17 cellular contexts compared by ENCODE assay signal in genomic region chr4:145248971-145249370, GRCh38.
"Had no signal": no experiment of that assay in that cellular context is flagged by ENCODE, and none has a peak within 500 bp of the region (broad histone marks: within the 10 kb centered on the region; RNA-seq: fewer than 3 reads in every experiment).

No MANE protein-coding gene starts in this region.

- H3K9me3 ChIP-seq: colonic mucosa, esophagus muscularis mucosa, gastroesophageal sphincter, heart right ventricle, left lung, lower lobe of right lung, mucosa of descending colon had no signal

- H3K36me3 ChIP-seq: colonic mucosa, esophagus muscularis mucosa, gastroesophageal sphincter, heart right ventricle, left lung, lower lobe of right lung had no signal

- H3K9me3 Mint-ChIP-seq: dendritic cell treated with granulocyte-macrophage colony-stimulating factor and Interleukin-4, amounts not matched to agents 40 ng/mL and 50 ng/mL, for 4 days had no signal

- H3K4me3 Mint-ChIP-seq: dendritic cell treated with granulocyte-macrophage colony-stimulating factor and Interleukin-4, amounts not matched to agents 40 ng/mL and 50 ng/mL, for 4 days; mesothelial cell of epicardium had no signal

- H3K27ac ChIP-seq: colonic mucosa, esophagus muscularis mucosa, foreskin keratinocyte, gastroesophageal sphincter, heart right ventricle, left lung, lower lobe of right lung had no signal

- DNase-seq: colonic mucosa; cortex of kidney; effector CD4-positive, alpha-beta T cell; effector memory CD4-positive, alpha-beta T cell; foreskin keratinocyte; heart right ventricle; hippocampal formation; left cardiac atrium; left lung; left ventricle myocardium superior; lower lobe of right lung; mesenchymal stem cell; mucosa of descending colon had no signal

- H3K27me3 Mint-ChIP-seq: dendritic cell treated with granulocyte-macrophage colony-stimulating factor and Interleukin-4, amounts not matched to agents 40 ng/mL and 50 ng/mL, for 4 days had no signal

- H3K4me1 Mint-ChIP-seq: mesothelial cell of epicardium had no signal

- H3K4me1 ChIP-seq: colonic mucosa, esophagus muscularis mucosa, foreskin keratinocyte, gastroesophageal sphincter, heart right ventricle, left lung, lower lobe of right lung had no signal

- ATAC-seq: foreskin keratinocyte, gastroesophageal sphincter, heart right ventricle, left cardiac atrium, left lung, left ventricle myocardium superior, lower lobe of right lung, mucosa of descending colon had no signal

- H3K4me3 ChIP-seq: colonic mucosa, esophagus muscularis mucosa, gastroesophageal sphincter, heart right ventricle, left lung, lower lobe of right lung, mucosa of descending colon had no signal

- H3K36me3 Mint-ChIP-seq: mesothelial cell of epicardium had no signal

- H3K27me3 ChIP-seq: colonic mucosa, esophagus muscularis mucosa, gastroesophageal sphincter, heart right ventricle, left lung had no signal

- H3K27ac Mint-ChIP-seq: dendritic cell treated with granulocyte-macrophage colony-stimulating factor and Interleukin-4, amounts not matched to agents 40 ng/mL and 50 ng/mL, for 4 days; mesothelial cell of epicardium had no signal
